In genomic region chrX:13690836-13691235, GRCh38 we compare ENCODE assay signal across 9 cellular contexts. TPM values are rescaled to one million over a fixed set of nuclear protein-coding genes. Genes with fewer than 3 reads are reported as not detected.
DNase-seq lines count a peak whose midpoint lies in the region; ATAC-seq and TF ChIP-seq lines count a peak whose summit lies in the region.
"Had no signal": no experiment of that assay in that cellular context is flagged by ENCODE, and none has a peak within 500 bp of the region (broad histone marks: within the 10 kb centered on the region; RNA-seq: fewer than 3 reads in every experiment).

No MANE protein-coding gene starts in this region.

- no peak overlapping the region for H3K18ac ChIP-seq in trophoblast cell (ENCODE audit: low read length)

- peak overlapping the region; percentile 83 for H3K4ac ChIP-seq in trophoblast cell (ENCODE audit: low read depth, low read length)

- no peaks in the 10 kb centered on the region for H3K9me3 ChIP-seq in trophoblast cell (ENCODE audit: insufficient read depth, low read depth, low read length)

- intact Hi-C loops in dorsolateral prefrontal cortex (cut with DNase I), result loop anchor here in 1 of 2 donors (5.0 kb wide), 1 partner anchor 41 kb away; the partner anchor contains the start of genes OFD1 and TRAPPC2

- H2BK12ac ChIP-seq in trophoblast cell (ENCODE audit: low read length), result no peak overlapping the region

- peaks cover 8% of the 10 kb centered on the region for H3K79me1 ChIP-seq in trophoblast cell (ENCODE audit: low read length)

- H3K14ac ChIP-seq in trophoblast cell (ENCODE audit: low read length), result no peak overlapping the region

- TF ChIP-seq POLR2A in NB4 (IDR thresholded peaks at IDR 0.05; ENCODE audit: extremely low read depth, insufficient read length), result no peak

- peak overlapping the region; percentile 64 for H3K4me2 ChIP-seq in trophoblast cell (ENCODE audit: low read length)

- H3K36me3 ChIP-seq in trophoblast cell (ENCODE audit: control insufficient read depth in 1 of 2, insufficient read depth in 2 of 2, low read length in 2 of 2), result peaks cover 0 to 3% of the 10 kb centered on the region in 2 experiments

- in situ Hi-C loops in ACHN (cut with HindIII; ENCODE audit: low pct_ligation_motif_present, low pct_unique_long_range_greater_than_20kb, low sequenced_read_pairs), result no loop called here

- no peak for DNase-seq in NB4 (ENCODE audit: low read depth)
- no peak for DNase-seq in dorsolateral prefrontal cortex
- DNase-seq in trophoblast cell, result peak in 1 of 2 donors; percentile 47
- no peak for DNase-seq in ACHN
- DNase-seq in dedifferentiated amniotic fluid mesenchymal stem cell (ENCODE audit: extremely low spot score), result no peak
- no peak for DNase-seq in D341Med (ENCODE audit: low spot score)

- peaks cover 7 to 12% of the 10 kb centered on the region in 2 experiments for H3K4me1 ChIP-seq in trophoblast cell (ENCODE audit: control insufficient read depth in 1 of 2, insufficient read depth in 2 of 2, low read length in 2 of 2)

- H2AK5ac ChIP-seq in trophoblast cell (ENCODE audit: low read length), result no peak overlapping the region

- peaks cover 16% of the 10 kb centered on the region for H3K79me2 ChIP-seq in trophoblast cell (ENCODE audit: control insufficient read depth, insufficient read depth, low read length, poor library complexity)

- no peak overlapping the region for H4K91ac ChIP-seq in trophoblast cell (ENCODE audit: low read depth, low read length)

- TF ChIP-seq CTCF in NB4 (IDR thresholded peaks at IDR 0.05; ENCODE audit: low read depth, low read length), result no peak
- TF ChIP-seq CTCF in dorsolateral prefrontal cortex (IDR thresholded peaks at IDR 0.05 in 54 of 56, conservative IDR thresholded peaks at IDR 0.05 in 2 of 56; ENCODE audit: low read depth in 1 of 56, partially characterized antibody in 56 of 56), result no peak

- no peak overlapping the region for H2BK5ac ChIP-seq in trophoblast cell (ENCODE audit: low read depth, low read length, poor library complexity)

- no peak overlapping the region for H4K8ac ChIP-seq in trophoblast cell (ENCODE audit: low read depth, low read length)

- ATAC-seq in GM21367 (IDR thresholded peaks at IDR 0.05; ENCODE audit: unreplicated experiment), result no peak
- ATAC-seq: esophagus mucosa had no signal

- H3K4me3 ChIP-seq in GM08714 (ENCODE audit: low read length) (peak overlapping the region; percentile 98), NB4 (ENCODE audit: low read depth, low read length) (peak overlapping the region; percentile 94), dorsolateral prefrontal cortex (peak overlapping the region in 36 of 59 donors; percentile 1 to 79 (median 71)), trophoblast cell (ENCODE audit: low read depth, low read length) (no peak overlapping the region)

- no CpG with 5 or more reads among the region's 3 CpGs for WGBS in trophoblast cell (ENCODE audit: extremely low coverage, insufficient coverage, insufficient read length)

- no peak overlapping the region for H4K12ac ChIP-seq in trophoblast cell (ENCODE audit: low read depth, low read length)

- H3K27ac ChIP-seq in dorsolateral prefrontal cortex (peak overlapping the region in 13 of 59 donors; percentile 2 to 92 (median 87)), trophoblast cell (ENCODE audit: low read depth, low read length) (peak overlapping the region; percentile 10)

- H3K9ac ChIP-seq in trophoblast cell (ENCODE audit: low read length), result no peak overlapping the region

- no peak overlapping the region for H2AFZ ChIP-seq in trophoblast cell (ENCODE audit: insufficient read depth, low read length, poor library complexity)

- H2BK120ac ChIP-seq in trophoblast cell (ENCODE audit: insufficient read depth, low read length, poor library complexity), result no peak overlapping the region

- H3K27me3 ChIP-seq in dorsolateral prefrontal cortex (peaks cover 0 to 84% (median 34%) of the 10 kb centered on the region in 45 donors), trophoblast cell (ENCODE audit: insufficient read depth, low read length) (no peaks in the 10 kb centered on the region)

- H3K23ac ChIP-seq in trophoblast cell (ENCODE audit: low read length), result no peak overlapping the region

RNA-seq across cellular contexts. Expression of gene RAB9A, which starts 1.9 kb away (rescaled TPM):
- 10 to 100 TPM; 13.0 to 40.7 (median 25.0) TPM for total RNA-seq in dorsolateral prefrontal cortex
- polyA plus RNA-seq in trophoblast cell (2013), result 78.2 and 82.7 TPM in 2 replicates

RNA-seq across cellular contexts. Expression of gene TCEANC, which starts 37.9 kb away (rescaled TPM):
- total RNA-seq in dorsolateral prefrontal cortex, result 10 to 100 TPM in 41 of 120 experiments, 1 to 10 TPM in 79; 4.4 to 17.2 (median 8.8) TPM
- polyA plus RNA-seq in trophoblast cell (2013), result 1.7 and 1.8 TPM in 2 replicates

RNA-seq across cellular contexts. Expression of gene TRAPPC2, which starts 43.6 kb away (rescaled TPM):
- total RNA-seq in dorsolateral prefrontal cortex, result 10 to 100 TPM; 17.2 to 38.9 (median 28.2) TPM
- polyA plus RNA-seq in trophoblast cell (2013), result 8.8 and 9.2 TPM in 2 replicates

RNA-seq across cellular contexts. Expression of gene OFD1, which starts 43.7 kb away (rescaled TPM):
- 10 to 100 TPM; 15.1 to 51.5 (median 29.7) TPM for total RNA-seq in dorsolateral prefrontal cortex
- polyA plus RNA-seq in trophoblast cell (2013), result 35.8 and 38.2 TPM in 2 replicates
